ENCODE assay signal across 20 cellular contexts in genomic region chr13:108408670-108409069, GRCh38.
DNase-seq lines count a peak whose midpoint lies in the region; ATAC-seq and TF ChIP-seq lines count a peak whose summit lies in the region.
"Had no signal": no experiment of that assay in that cellular context is flagged by ENCODE, and none has a peak within 500 bp of the region (broad histone marks: within the 10 kb centered on the region; RNA-seq: fewer than 3 reads in every experiment).

No MANE protein-coding gene starts in this region.

- H3K36me3 ChIP-seq in CD8-positive, alpha-beta T cell (ENCODE audit: insufficient read depth, low read length) = no peaks in the 10 kb centered on the region
- no peaks in the 10 kb centered on the region for H3K36me3 ChIP-seq in naive thymus-derived CD4-positive, alpha-beta T cell (ENCODE audit: control insufficient read depth in 2 of 3, insufficient read depth in 3 of 3, low read length in 3 of 3)
- H3K36me3 ChIP-seq: BE2C, HAP-1 had no signal

- H3K27ac Mint-ChIP-seq in activated naive CD4-positive, alpha-beta T cell treated with anti-CD3 and anti-CD28 coated beads for 36 hours = no peak overlapping the region
- peak overlapping the region; percentile 86 for H3K27ac Mint-ChIP-seq in CD8-positive, alpha-beta T cell
- peak overlapping the region; percentile 22 for H3K27ac Mint-ChIP-seq in T-helper 17 cell
- peak overlapping the region in 8 of 9 donors; percentile 79 to 95 (median 88) for H3K27ac Mint-ChIP-seq in naive thymus-derived CD4-positive, alpha-beta T cell

- no peak for TF ChIP-seq CTCF in CD8-positive, alpha-beta T cell (IDR thresholded peaks at IDR 0.05)

- peaks cover 51% of the 10 kb centered on the region for H3K4me1 Mint-ChIP-seq in activated naive CD4-positive, alpha-beta T cell treated with anti-CD3 and anti-CD28 coated beads for 36 hours (ENCODE audit: low read depth)
- peaks cover 49% of the 10 kb centered on the region for H3K4me1 Mint-ChIP-seq in CD8-positive, alpha-beta T cell (ENCODE audit: low read depth)
- peaks cover 23% of the 10 kb centered on the region for H3K4me1 Mint-ChIP-seq in T-helper 17 cell
- H3K4me1 Mint-ChIP-seq in naive thymus-derived CD4-positive, alpha-beta T cell = peaks cover 15 to 76% (median 66%) of the 10 kb centered on the region in 7 donors

- intact Hi-C loops in activated naive CD4-positive, alpha-beta T cell treated with anti-CD3 and anti-CD28 coated beads for 36 hours (cut with micrococcal nuclease) = loop anchor here (5.0 kb wide), 3 partner anchors 86 to 1369 kb away; partner anchors contain the start of genes ABHD13 and LIG4
- intact Hi-C loops in CD8-positive, alpha-beta T cell (cut with DNase I, micrococcal nuclease) = no loop called here
- intact Hi-C loops in naive thymus-derived CD4-positive, alpha-beta T cell (cut with micrococcal nuclease) = loop anchor here (1.0 to 5.0 kb wide), 5 partner anchors 14 to 191 kb away; partner anchors contain the start of genes ABHD13 (in 1 of the 2) and LIG4 (in 1 of the 2)

- no peaks in the 10 kb centered on the region for H3K27me3 ChIP-seq in CD8-positive, alpha-beta T cell (ENCODE audit: insufficient read depth, low read length)
- no peaks in the 10 kb centered on the region for H3K27me3 ChIP-seq in naive thymus-derived CD4-positive, alpha-beta T cell (ENCODE audit: control insufficient read depth in 2 of 2, insufficient read depth in 2 of 2, low read length in 2 of 2)

- no peak overlapping the region for H3K27ac ChIP-seq in CD8-positive, alpha-beta T cell (ENCODE audit: low read depth, low read length)
- H3K27ac ChIP-seq in naive thymus-derived CD4-positive, alpha-beta T cell (ENCODE audit: low read depth, low read length) = peak overlapping the region; percentile 27
- H3K27ac ChIP-seq: GM23248 had no signal

- no peaks in the 10 kb centered on the region for H3K36me3 Mint-ChIP-seq in activated naive CD4-positive, alpha-beta T cell treated with anti-CD3 and anti-CD28 coated beads for 36 hours (ENCODE audit: low read depth)
- no peaks in the 10 kb centered on the region for H3K36me3 Mint-ChIP-seq in CD8-positive, alpha-beta T cell
- no peaks in the 10 kb centered on the region for H3K36me3 Mint-ChIP-seq in T-helper 17 cell (ENCODE audit: low read depth)
- H3K36me3 Mint-ChIP-seq in naive thymus-derived CD4-positive, alpha-beta T cell = peaks cover 0 to 10% (median 4%) of the 10 kb centered on the region in 5 donors

- H3K9me3 Mint-ChIP-seq in activated naive CD4-positive, alpha-beta T cell treated with anti-CD3 and anti-CD28 coated beads for 36 hours = peaks cover 3% of the 10 kb centered on the region
- H3K9me3 Mint-ChIP-seq in CD8-positive, alpha-beta T cell = peaks cover 6% of the 10 kb centered on the region
- H3K9me3 Mint-ChIP-seq in naive thymus-derived CD4-positive, alpha-beta T cell = peaks cover 0 to 15% (median 5%) of the 10 kb centered on the region in 11 donors

- peaks cover 39% of the 10 kb centered on the region for H3K4me1 ChIP-seq in CD8-positive, alpha-beta T cell (ENCODE audit: insufficient read depth, low read length)
- H3K4me1 ChIP-seq in naive thymus-derived CD4-positive, alpha-beta T cell (ENCODE audit: control insufficient read depth in 2 of 2, insufficient read depth in 2 of 2, low read length in 2 of 2) = peaks cover 36% of the 10 kb centered on the region in 2 donors
- H3K4me1 ChIP-seq: BE2C, HAP-1 had no signal

- no peaks in the 10 kb centered on the region for H3K27me3 Mint-ChIP-seq in activated naive CD4-positive, alpha-beta T cell treated with anti-CD3 and anti-CD28 coated beads for 36 hours (ENCODE audit: low read depth)
- no peaks in the 10 kb centered on the region for H3K27me3 Mint-ChIP-seq in CD8-positive, alpha-beta T cell (ENCODE audit: low read depth)
- H3K27me3 Mint-ChIP-seq in T-helper 17 cell = no peaks in the 10 kb centered on the region
- H3K27me3 Mint-ChIP-seq in naive thymus-derived CD4-positive, alpha-beta T cell = peaks cover 0 to 2% (median 0%) of the 10 kb centered on the region in 5 donors

- no peak overlapping the region for H3K4me3 ChIP-seq in CD8-positive, alpha-beta T cell (ENCODE audit: low read depth, low read length)
- H3K4me3 ChIP-seq in naive thymus-derived CD4-positive, alpha-beta T cell (ENCODE audit: low read length) = no peak overlapping the region
- H3K4me3 ChIP-seq: GM23248, HAP-1 had no signal

- H3K9me3 ChIP-seq in CD8-positive, alpha-beta T cell (ENCODE audit: low read length) = no peaks in the 10 kb centered on the region
- H3K9me3 ChIP-seq in T-helper 17 cell (ENCODE audit: control insufficient read depth, low read length, poor library complexity, severe bottlenecking) = peaks cover 4% of the 10 kb centered on the region
- H3K9me3 ChIP-seq in naive thymus-derived CD4-positive, alpha-beta T cell (ENCODE audit: control insufficient read depth in 2 of 3, low read length in 3 of 3) = no peaks in the 10 kb centered on the region
- H3K9me3 ChIP-seq: BE2C, HAP-1 had no signal

- CTCF ChIA-PET in activated naive CD4-positive, alpha-beta T cell treated with anti-CD3 and anti-CD28 coated beads for 36 hours (lab: Charles Lee) = no interaction called here
- CTCF ChIA-PET in CD8-positive, alpha-beta T cell (lab: Charles Lee) = no interaction called here
- CTCF ChIA-PET in naive thymus-derived CD4-positive, alpha-beta T cell (lab: Charles Lee) = no interaction called here

- no peak for ATAC-seq in CD8-positive, alpha-beta T cell
- ATAC-seq in T-helper 17 cell = no peak
- ATAC-seq in naive thymus-derived CD4-positive, alpha-beta T cell = no peak

- peak; percentile 28 for DNase-seq in activated naive CD4-positive, alpha-beta T cell treated with anti-CD3 and anti-CD28 coated beads for 36 hours
- no peak for DNase-seq in activated naive CD4-positive, alpha-beta T cell treated with Interleukin-2 at 50 U/mL for 16 hours
- peak in 1 of 7 experiments; percentile 12 for DNase-seq in CD8-positive, alpha-beta T cell
- DNase-seq in T-helper 17 cell (no peak), cortex of kidney (lab: John Stamatoyannopoulos, UW) (no peak), mucosa of gallbladder (ENCODE audit: low spot score) (no peak)
- DNase-seq in naive thymus-derived CD4-positive, alpha-beta T cell = peak in 2 of 9 donors; percentile 1 to 5
- DNase-seq: BE2C, GM23248, KBM-7, MM.1S, NCI-H1048, NCI-H1417 treated with DMSO at 0.1 percent for 48 hours, NCI-H187, NCI-H2107, NCI-H446 treated with DMSO at 0.1 percent for 48 hours, NCI-H526 treated with DMSO at 0.1 percent for 48 hours, OCI-M1, Right ventricle myocardium superior had no signal

- no peak overlapping the region for H3K4me3 Mint-ChIP-seq in activated naive CD4-positive, alpha-beta T cell treated with anti-CD3 and anti-CD28 coated beads for 36 hours
- peak overlapping the region; percentile 23 for H3K4me3 Mint-ChIP-seq in CD8-positive, alpha-beta T cell
- H3K4me3 Mint-ChIP-seq in T-helper 17 cell = peak overlapping the region; percentile 13
- peak overlapping the region; percentile 18 to 87 (median 50) for H3K4me3 Mint-ChIP-seq in naive thymus-derived CD4-positive, alpha-beta T cell

- POLR2A ChIA-PET in CD8-positive, alpha-beta T cell (lab: Charles Lee) = no interaction called here
- POLR2A ChIA-PET in naive thymus-derived CD4-positive, alpha-beta T cell (lab: Charles Lee) = interaction anchor here (1.0 kb wide), 1 partner anchor 10 kb away, joined by 3 read pairs; no protein-coding TSS in a partner anchor

Comparison
In these comparisons a context has a peak if more than half of its experiments do, and no peak if none do; other contexts are left out.
1. intact Hi-C loops: an anchor here in activated naive CD4-positive, alpha-beta T cell treated with anti-CD3 and anti-CD28 coated beads for 36 hours (5.0 kb wide) and naive thymus-derived CD4-positive, alpha-beta T cell (1.0 to 5.0 kb wide); none called in CD8-positive, alpha-beta T cell.